In genomic region chr14:60980811-60981625, GRCh38 we compare ENCODE assay signal across 8 cellular contexts. TPM values are rescaled to one million over a fixed set of nuclear protein-coding genes. Genes with fewer than 3 reads are reported as not detected.
DNase-seq lines count a peak whose midpoint lies in the region; ATAC-seq and TF ChIP-seq lines count a peak whose summit lies in the region.

SLC38A6 (plus strand) TSS chr14:60981245; CDS start chr14:60981278, 33 bp downstream.
TRMT5 (minus strand) TSS chr14:60981079; CDS start chr14:60980973, 106 bp downstream.

- H3K27ac ChIP-seq in dorsolateral prefrontal cortex, result peak within 1 kb of the TSS in 57 of 59 donors; percentile 11 to 92 (median 76)
- H3K27ac ChIP-seq in left lung, result peak within 1 kb of the TSS; percentile 84 to 85

- peak in 25 of 56 donors; percentile 2 to 52 (median 28) for TF ChIP-seq CTCF in dorsolateral prefrontal cortex (IDR thresholded peaks at IDR 0.05 in 54 of 56, conservative IDR thresholded peaks at IDR 0.05 in 2 of 56; ENCODE audit: low read depth in 1 of 56, partially characterized antibody in 56 of 56)
- no peak for TF ChIP-seq CTCF in left lung (IDR thresholded peaks at IDR 0.05)

- H3K4me1 ChIP-seq in left lung, result peaks cover 9 to 47% of the 10 kb centered on the region in 2 donors

- H3K4me3 ChIP-seq in dorsolateral prefrontal cortex (peak within 1 kb of the TSS; percentile 66 to 99 (median 87)), left lung (peak within 1 kb of the TSS; percentile 71 to 78)

- ATAC-seq in GM19395 (IDR thresholded peaks at IDR 0.05; ENCODE audit: unreplicated experiment) (peak; percentile 86), HG03521 (IDR thresholded peaks at IDR 0.05; ENCODE audit: unreplicated experiment) (peak; percentile 79), left lung (peak; percentile 98)

- intact Hi-C loops in dorsolateral prefrontal cortex (cut with DNase I), result loop anchor here (2.0 to 10.0 kb wide), 2 partner anchors 246 to 258 kb away; partner anchors contain the start of gene MNAT1 (in 1 of the 2)
- intact Hi-C loops in left lung (cut with DNase I), result no loop called here

- peaks cover 0 to 13% of the 10 kb centered on the region in 2 donors for H3K36me3 ChIP-seq in left lung

- H3K9me3 ChIP-seq in left lung, result no peaks in the 10 kb centered on the region

- DNase-seq in CD1c-positive myeloid dendritic cell (ENCODE audit: extremely low spot score), result peak; percentile 95
- DNase-seq in NCI-H69 (lab: John Stamatoyannopoulos, UW), result peak; percentile 97
- peak; percentile 90 for DNase-seq in activated CD4-positive, alpha-beta T cell treated with anti-CD3 and anti-CD28 coated beads, Interleukin-2, amount 50 U/mL, for 1 hour
- peak; percentile 91 to 96 (median 95) for DNase-seq in dorsolateral prefrontal cortex
- DNase-seq in left lung, result peak; percentile 95
- DNase-seq in stimulated activated CD4-positive, alpha-beta T cell treated with anti-CD3 and anti-CD28 coated beads, Interleukin-2, amount 100 ng/mL, for 4 hours (ENCODE audit: low read depth), result peak; percentile 88

- H3K27me3 ChIP-seq in dorsolateral prefrontal cortex, result no peaks in the 10 kb centered on the region
- no peaks in the 10 kb centered on the region for H3K27me3 ChIP-seq in left lung

RNA-seq across cellular contexts. Expression of gene SLC38A6, which starts in this region (rescaled TPM):
- total RNA-seq in dorsolateral prefrontal cortex, result 10 to 100 TPM; 28.6 to 67.0 (median 46.5) TPM
- total RNA-seq in left lung, result 10 to 100 TPM; 22.4 to 35.2 TPM

RNA-seq across cellular contexts. Expression of gene TRMT5, which starts in this region (rescaled TPM):
- total RNA-seq in dorsolateral prefrontal cortex (10 to 100 TPM in 106 of 120 experiments, 1 to 10 TPM in 14; 6.8 to 21.8 (median 12.5) TPM), left lung (10 to 100 TPM; 12.4 to 13.3 TPM)

Comparison
In these comparisons a context has a peak if more than half of its experiments do, and no peak if none do; other contexts are left out.
1. Peak in every context shown above with its lines: DNase-seq, ATAC-seq, H3K4me3 ChIP-seq and H3K27ac ChIP-seq.
2. intact Hi-C loops: an anchor here in dorsolateral prefrontal cortex (2.0 to 10.0 kb wide); none called in left lung.